ENCODE assay signal across 8 cellular contexts in genomic region chr9:34701769-34702736, GRCh38.
DNase-seq lines count a peak whose midpoint lies in the region; ATAC-seq and TF ChIP-seq lines count a peak whose summit lies in the region.

No MANE protein-coding gene starts in this region.

- no peaks in the 10 kb centered on the region for H3K9me3 Mint-ChIP-seq in central memory CD8-positive, alpha-beta T cell

- H3K36me3 ChIP-seq in DND-41 (ENCODE audit: insufficient read depth, low read length): no peaks in the 10 kb centered on the region

- no peak overlapping the region for H3K4me2 ChIP-seq in DND-41 (ENCODE audit: insufficient read depth, low read length)

- TF ChIP-seq CTCF in DND-41 (IDR thresholded peaks at IDR 0.05; ENCODE audit: borderline replicate concordance, extremely low read depth, low read length, poor library complexity, severe bottlenecking): peak; percentile 91

- H3K27me3 ChIP-seq in DND-41 (ENCODE audit: insufficient read depth, low read length, poor library complexity): peaks cover 4% of the 10 kb centered on the region

- peaks cover 6% of the 10 kb centered on the region for H3K4me1 Mint-ChIP-seq in central memory CD8-positive, alpha-beta T cell

- no peaks in the 10 kb centered on the region for H3K79me2 ChIP-seq in DND-41 (ENCODE audit: insufficient read depth, low read length)

- no peak overlapping the region for H3K27ac ChIP-seq in DND-41 (ENCODE audit: low read length)

- DNase-seq in DND-41: peak; percentile 65
- peak; percentile 22 for DNase-seq in NCI-H2171 (lab: John Stamatoyannopoulos, UW)
- peak; percentile 58 to 64 for DNase-seq in central memory CD8-positive, alpha-beta T cell (ENCODE audit: low spot score in 2 of 2)
- DNase-seq in inferior parietal cortex (ENCODE audit: extremely low spot score): peak; percentile 84
- DNase-seq in smooth muscle cell of the brain vasculature (ENCODE audit: low read depth, low spot score): peak; percentile 59

- no peak overlapping the region for H2AFZ ChIP-seq in DND-41 (ENCODE audit: low read depth, low read length)

- H3K9ac ChIP-seq in DND-41 (ENCODE audit: low read depth, low read length): no peak overlapping the region

- no peaks in the 10 kb centered on the region for H3K9me3 ChIP-seq in DND-41 (ENCODE audit: insufficient read depth, low read length, severe bottlenecking)

- H4K20me1 ChIP-seq in DND-41 (ENCODE audit: insufficient read depth, low read length): no peaks in the 10 kb centered on the region

- H3K27ac Mint-ChIP-seq in central memory CD8-positive, alpha-beta T cell (ENCODE audit: low read depth): no peak overlapping the region

- H3K4me1 ChIP-seq in DND-41 (ENCODE audit: insufficient read depth, low read length): no peaks in the 10 kb centered on the region

- H3K36me3 Mint-ChIP-seq in central memory CD8-positive, alpha-beta T cell (ENCODE audit: insufficient read depth): no peaks in the 10 kb centered on the region

- peak; percentile 89 for ATAC-seq in DND-41 (ENCODE audit: insufficient read depth, low read depth)
- ATAC-seq in HG02610 (IDR thresholded peaks at IDR 0.05; ENCODE audit: unreplicated experiment): peak; percentile 79
- peak; percentile 75 to 78 for ATAC-seq in activated CD4-positive, CD25-positive, alpha-beta regulatory T cell treated with anti-CD3 and anti-CD28 coated beads, Interleukin-2, amount 50 U/mL, for 24 hours
- peak; percentile 74 for ATAC-seq in central memory CD8-positive, alpha-beta T cell (replicated peaks; ENCODE audit: extremely low read depth, poor library complexity, severe bottlenecking)
- ATAC-seq in HG02970 (IDR thresholded peaks at IDR 0.05; ENCODE audit: low FRiP score, unreplicated experiment): no peak

- no peak overlapping the region for H3K4me3 ChIP-seq in DND-41 (ENCODE audit: low read depth in 1 of 2, low read length in 2 of 2)

- H3K4me3 Mint-ChIP-seq in central memory CD8-positive, alpha-beta T cell: peak overlapping the region; percentile 72

- H3K27me3 Mint-ChIP-seq in central memory CD8-positive, alpha-beta T cell: peaks cover 19% of the 10 kb centered on the region

Comparison
In these comparisons a context has a peak if more than half of its experiments do, and no peak if none do; other contexts are left out.
1. DNase-seq: peak in every context shown above with its lines; median percentile 84 in inferior parietal cortex; 65 in DND-41; 61 in central memory CD8-positive, alpha-beta T cell; 59 in smooth muscle cell of the brain vasculature; 22 in NCI-H2171.